ENCODE assay signal across 9 cellular contexts in the genomic region with DNA sequence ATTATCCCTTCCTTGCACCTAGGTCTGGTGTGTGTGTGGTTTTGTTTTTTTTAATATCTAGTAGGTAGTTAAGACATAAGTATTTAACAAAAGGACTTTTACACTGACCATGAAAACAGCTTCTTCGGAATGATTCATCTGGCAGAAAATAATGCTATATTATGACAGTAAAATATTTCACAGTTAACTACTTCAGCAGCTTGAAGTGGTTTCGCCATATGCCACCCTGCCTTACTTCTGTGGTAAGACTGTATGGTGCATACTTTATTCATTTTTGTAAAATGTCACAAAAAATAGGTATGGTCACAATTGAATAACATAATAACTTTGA. TPM values are rescaled to one million over a fixed set of nuclear protein-coding genes. Genes with fewer than 3 reads are reported as not detected.
DNase-seq lines count a peak whose midpoint lies in the region; ATAC-seq and TF ChIP-seq lines count a peak whose summit lies in the region.
"Had no signal": no experiment of that assay in that cellular context is flagged by ENCODE, and none has a peak within 500 bp of the region (broad histone marks: within the 10 kb centered on the region; RNA-seq: fewer than 3 reads in every experiment).

No MANE protein-coding gene starts in this region.

- peak overlapping the region; percentile 96 to 98 (median 98) for H3K27ac Mint-ChIP-seq in H9
- H3K27ac Mint-ChIP-seq in WTC11, result peak overlapping the region; percentile 94
- peak overlapping the region; percentile 98 for H3K27ac Mint-ChIP-seq in glutamatergic neuron (ENCODE audit: unreplicated experiment)

- H4K8ac ChIP-seq in H9 (replicated peaks; ENCODE audit: insufficient read length, low read depth, low read length), result no peak overlapping the region

- no peaks in the 10 kb centered on the region for H3K9me3 ChIP-seq in H9 (ENCODE audit: control insufficient read depth, low read depth, low read length)
- H3K9me3 ChIP-seq in skeletal muscle tissue (ENCODE audit: control insufficient read depth in 3 of 3, low read length in 3 of 3), result no peaks in the 10 kb centered on the region

- H3K4me3 Mint-ChIP-seq in H9, result peak overlapping the region; percentile 94 to 95
- peak overlapping the region; percentile 89 for H3K4me3 Mint-ChIP-seq in WTC11
- H3K4me3 Mint-ChIP-seq in glutamatergic neuron (ENCODE audit: unreplicated experiment), result peak overlapping the region; percentile 94

- no peak overlapping the region for H4K5ac ChIP-seq in H9 (ENCODE audit: insufficient read length, low read depth, low read length)

- DNase-seq in H9 (no peak), WTC11 (ENCODE audit: low spot score) (no peak), glutamatergic neuron (no peak), kidney glomerular epithelial cell (lab: John Stamatoyannopoulos, UW) (no peak), NCI-H526 treated with DMSO at 0.1 percent for 48 hours (lab: John Stamatoyannopoulos, UW) (no peak)
- DNase-seq: midbrain had no signal

- H3K36me3 ChIP-seq in skeletal muscle tissue (ENCODE audit: control insufficient read depth in 3 of 3, insufficient read depth in 3 of 3, low read length in 3 of 3), result no peaks in the 10 kb centered on the region

- no peak overlapping the region for H3K18ac ChIP-seq in H9 (ENCODE audit: insufficient read length, low read depth, low read length)

- H3K9ac ChIP-seq in H9 (ENCODE audit: extremely low read depth, insufficient read length, low read length) (peak overlapping the region; percentile 97), skeletal muscle tissue (ENCODE audit: low read depth in 1 of 3, low read length in 3 of 3) (peak overlapping the region; percentile 87 to 93 (median 92))

- no peak overlapping the region for H2BK15ac ChIP-seq in H9 (ENCODE audit: low read depth, low read length)

- CTCF ChIA-PET in WTC11 (lab: Charles Lee), result no interaction called here

- H3K56ac ChIP-seq in H9 (ENCODE audit: insufficient read length, low read depth, low read length), result no peak overlapping the region

- H3K4me1 ChIP-seq in H9 (ENCODE audit: insufficient read depth, low read length), result no peaks in the 10 kb centered on the region
- H3K4me1 ChIP-seq in skeletal muscle tissue (ENCODE audit: control insufficient read depth in 3 of 3, insufficient read depth in 3 of 3, low read length in 3 of 3), result peaks cover 7 to 14% (median 7%) of the 10 kb centered on the region in 3 donors

- H3T11ph ChIP-seq in H9 (ENCODE audit: low read length), result no peak overlapping the region

- ATAC-seq in WTC11 (no peak), HG02678 (IDR thresholded peaks at IDR 0.05; ENCODE audit: unreplicated experiment) (no peak), GM18517 (IDR thresholded peaks at IDR 0.05; ENCODE audit: unreplicated experiment) (no peak)

- peaks cover 8% of the 10 kb centered on the region; the same call in 1 of the 2 replicates for H3K79me2 ChIP-seq in H9 (ENCODE audit: insufficient read depth, low read length)

- H3K23ac ChIP-seq in H9 (ENCODE audit: insufficient read length, low read depth, low read length), result no peak overlapping the region

- peak overlapping the region; percentile 95 for H2AFZ ChIP-seq in H9 (ENCODE audit: low read length)

- no peak overlapping the region for H3K4ac ChIP-seq in H9 (ENCODE audit: low read depth, low read length)

- peaks cover 18% of the 10 kb centered on the region for H3K23me2 ChIP-seq in H9 (ENCODE audit: insufficient read length, low read depth, low read length, poor library complexity, severe bottlenecking)

- no peaks in the 10 kb centered on the region for H4K20me1 ChIP-seq in H9 (ENCODE audit: control insufficient read depth, insufficient read depth, insufficient read length)

- POLR2A ChIA-PET in WTC11 (lab: Charles Lee), result no interaction called here

- H4K91ac ChIP-seq in H9 (ENCODE audit: insufficient read length, low read depth, low read length), result no peak overlapping the region

- peak overlapping the region; percentile 72 for H3K4me2 ChIP-seq in H9 (ENCODE audit: insufficient read depth, insufficient read length, low read length)

- H3K4me3 ChIP-seq in skeletal muscle tissue (ENCODE audit: low read length in 3 of 3), result peak overlapping the region; percentile 72 to 92 (median 77)

- H2BK12ac ChIP-seq in H9 (ENCODE audit: insufficient read length, low read depth, low read length), result no peak overlapping the region

- no peak overlapping the region for H2AK5ac ChIP-seq in H9 (ENCODE audit: insufficient read length, low read length)

- H3K9me3 Mint-ChIP-seq in H9, result no peaks in the 10 kb centered on the region; a peak in 1 of 5 replicates
- no peaks in the 10 kb centered on the region for H3K9me3 Mint-ChIP-seq in WTC11
- peaks cover 17% of the 10 kb centered on the region for H3K9me3 Mint-ChIP-seq in glutamatergic neuron (ENCODE audit: unreplicated experiment)

- H3K27me3 ChIP-seq in H9 (ENCODE audit: insufficient read depth, low read length) (no peaks in the 10 kb centered on the region), skeletal muscle tissue (ENCODE audit: control insufficient read depth in 3 of 3, insufficient read depth in 3 of 3, low read length in 3 of 3) (no peaks in the 10 kb centered on the region)

- no peak overlapping the region for H3K27ac ChIP-seq in H9 (ENCODE audit: insufficient read length, low read depth, low read length)
- peak overlapping the region; percentile 90 for H3K27ac ChIP-seq in skeletal muscle tissue (ENCODE audit: low read depth, low read length)

- no peak overlapping the region for H2BK120ac ChIP-seq in H9 (ENCODE audit: low read depth, low read length, poor library complexity, severe bottlenecking)

- H3K79me1 ChIP-seq in H9 (ENCODE audit: insufficient read depth, low read depth, low read length, poor library complexity, severe bottlenecking), result no peaks in the 10 kb centered on the region

- H2BK5ac ChIP-seq in H9 (ENCODE audit: insufficient read length, low read length), result no peak overlapping the region

- no peak overlapping the region; the same call in 1 of the 2 replicates for H3K14ac ChIP-seq in H9 (ENCODE audit: insufficient read depth, low read length)

- TF ChIP-seq CTCF in H9 (conservative IDR thresholded peaks at IDR 0.05) (no peak), WTC11 (IDR thresholded peaks at IDR 0.05) (no peak), glutamatergic neuron (IDR thresholded peaks at IDR 0.05; ENCODE audit: partially characterized antibody, unreplicated experiment) (no peak)

- no CpG with 5 or more reads among the region's 2 CpGs for WGBS in H9 (ENCODE audit: extremely low coverage, insufficient read length, low lambda C conversion rate)

- H3K4me1 Mint-ChIP-seq in H9, result peaks cover 23 to 32% of the 10 kb centered on the region in 2 experiments
- peaks cover 37% of the 10 kb centered on the region for H3K4me1 Mint-ChIP-seq in WTC11
- H3K4me1 Mint-ChIP-seq in glutamatergic neuron (ENCODE audit: low read depth, unreplicated experiment), result peaks cover 22% of the 10 kb centered on the region

- peak overlapping the region; percentile 83 for H2BK20ac ChIP-seq in H9 (ENCODE audit: low read depth, low read length, poor library complexity, severe bottlenecking)

- H3K36me3 Mint-ChIP-seq in H9 (ENCODE audit: insufficient read depth in 1 of 3, low read depth in 3 of 3) (no peaks in the 10 kb centered on the region; a peak in 1 of 7 replicates), WTC11 (no peaks in the 10 kb centered on the region), glutamatergic neuron (ENCODE audit: unreplicated experiment) (no peaks in the 10 kb centered on the region)

- H3K27me3 Mint-ChIP-seq in H9 (ENCODE audit: low read depth) (peaks cover 1% of the 10 kb centered on the region; the same call in 1 of the 2 replicates), WTC11 (ENCODE audit: low read depth) (peaks cover 5% of the 10 kb centered on the region; the same call in 1 of the 2 replicates), glutamatergic neuron (ENCODE audit: unreplicated experiment) (peaks cover 8% of the 10 kb centered on the region)

TF ChIP-seq in WTC11, 78 proteins besides CTCF, POLR2A, EP300 and RAD21 (continues in another document):
- TF ChIP-seq FOXP1 (CRISPR knock-in tag; IDR thresholded peaks at IDR 0.05; ENCODE audit: borderline replicate concordance) (no peak), NR1H2 (CRISPR knock-in tag; IDR thresholded peaks at IDR 0.05) (no peak), ZNF138 (CRISPR knock-in tag; conservative IDR thresholded peaks at IDR 0.05) (no peak), SMAD4 (CRISPR knock-in tag; IDR thresholded peaks at IDR 0.05) (no peak), MYBL2 (CRISPR knock-in tag; IDR thresholded peaks at IDR 0.05) (no peak), RORB (CRISPR knock-in tag; IDR thresholded peaks at IDR 0.05) (no peak), TP53 (CRISPR knock-in tag; IDR thresholded peaks at IDR 0.05) (no peak)
- TF ChIP-seq, protein P1, sequence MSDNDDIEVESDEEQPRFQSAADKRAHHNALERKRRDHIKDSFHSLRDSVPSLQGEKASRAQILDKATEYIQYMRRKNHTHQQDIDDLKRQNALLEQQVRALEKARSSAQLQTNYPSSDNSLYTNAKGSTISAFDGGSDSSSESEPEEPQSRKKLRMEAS (CRISPR knock-in tag; IDR thresholded peaks at IDR 0.05), result no peak
- TF ChIP-seq, protein P2, sequence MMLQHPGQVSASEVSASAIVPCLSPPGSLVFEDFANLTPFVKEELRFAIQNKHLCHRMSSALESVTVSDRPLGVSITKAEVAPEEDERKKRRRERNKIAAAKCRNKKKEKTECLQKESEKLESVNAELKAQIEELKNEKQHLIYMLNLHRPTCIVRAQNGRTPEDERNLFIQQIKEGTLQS (CRISPR knock-in tag; conservative IDR thresholded peaks at IDR 0.05), result no peak
- TF ChIP-seq, protein P3, sequence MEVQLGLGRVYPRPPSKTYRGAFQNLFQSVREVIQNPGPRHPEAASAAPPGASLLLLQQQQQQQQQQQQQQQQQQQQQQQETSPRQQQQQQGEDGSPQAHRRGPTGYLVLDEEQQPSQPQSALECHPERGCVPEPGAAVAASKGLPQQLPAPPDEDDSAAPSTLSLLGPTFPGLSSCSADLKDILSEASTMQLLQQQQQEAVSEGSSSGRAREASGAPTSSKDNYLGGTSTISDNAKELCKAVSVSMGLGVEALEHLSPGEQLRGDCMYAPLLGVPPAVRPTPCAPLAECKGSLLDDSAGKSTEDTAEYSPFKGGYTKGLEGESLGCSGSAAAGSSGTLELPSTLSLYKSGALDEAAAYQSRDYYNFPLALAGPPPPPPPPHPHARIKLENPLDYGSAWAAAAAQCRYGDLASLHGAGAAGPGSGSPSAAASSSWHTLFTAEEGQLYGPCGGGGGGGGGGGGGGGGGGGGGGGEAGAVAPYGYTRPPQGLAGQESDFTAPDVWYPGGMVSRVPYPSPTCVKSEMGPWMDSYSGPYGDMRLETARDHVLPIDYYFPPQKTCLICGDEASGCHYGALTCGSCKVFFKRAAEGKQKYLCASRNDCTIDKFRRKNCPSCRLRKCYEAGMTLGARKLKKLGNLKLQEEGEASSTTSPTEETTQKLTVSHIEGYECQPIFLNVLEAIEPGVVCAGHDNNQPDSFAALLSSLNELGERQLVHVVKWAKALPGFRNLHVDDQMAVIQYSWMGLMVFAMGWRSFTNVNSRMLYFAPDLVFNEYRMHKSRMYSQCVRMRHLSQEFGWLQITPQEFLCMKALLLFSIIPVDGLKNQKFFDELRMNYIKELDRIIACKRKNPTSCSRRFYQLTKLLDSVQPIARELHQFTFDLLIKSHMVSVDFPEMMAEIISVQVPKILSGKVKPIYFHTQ (CRISPR knock-in tag; IDR thresholded peaks at IDR 0.05), result no peak

RNA-seq across cellular contexts. Expression of a gene that starts 0.9 kb away (rescaled TPM):
- total RNA-seq in H9 (2021) (44.4 and 47.9 TPM in 2 replicates), WTC11 (2021) (39.9 to 44.8 TPM (median 41.3 TPM) in 3 replicates), glutamatergic neuron (ENCODE audit: unreplicated experiment) (50.3 TPM), skeletal muscle tissue (37.1 TPM)
